ENCODE assay signal across 17 cellular contexts in genomic region chrX:137313627-137314026, GRCh38.
DNase-seq lines count a peak whose midpoint lies in the region; ATAC-seq, FAIRE-seq and TF ChIP-seq lines count a peak whose summit lies in the region.
"Had no signal": no experiment of that assay in that cellular context is flagged by ENCODE, and none has a peak within 500 bp of the region (broad histone marks: within the 10 kb centered on the region; RNA-seq: fewer than 3 reads in every experiment).

No MANE protein-coding gene starts in this region.

- H3K79me2 ChIP-seq in OCI-LY3 (ENCODE audit: low read length) = no peaks in the 10 kb centered on the region

- peaks cover 4% of the 10 kb centered on the region for H3K9me3 Mint-ChIP-seq in activated naive CD4-positive, alpha-beta T cell treated with anti-CD3 and anti-CD28 coated beads for 36 hours
- H3K9me3 Mint-ChIP-seq in activated naive CD8-positive, alpha-beta T cell treated with anti-CD3 and anti-CD28 coated beads for 36 hours = peaks cover 4% of the 10 kb centered on the region

- no peaks in the 10 kb centered on the region for H4K20me1 ChIP-seq in OCI-LY3 (ENCODE audit: insufficient read depth, low read length)

- H3K4me3 Mint-ChIP-seq in activated naive CD4-positive, alpha-beta T cell treated with anti-CD3 and anti-CD28 coated beads for 36 hours = no peak overlapping the region
- H3K4me3 Mint-ChIP-seq in activated naive CD8-positive, alpha-beta T cell treated with anti-CD3 and anti-CD28 coated beads for 36 hours = no peak overlapping the region
- H3K4me3 Mint-ChIP-seq: HFFc6 had no signal

- H3K27ac Mint-ChIP-seq in activated naive CD4-positive, alpha-beta T cell treated with anti-CD3 and anti-CD28 coated beads for 36 hours = no peak overlapping the region
- no peak overlapping the region for H3K27ac Mint-ChIP-seq in activated naive CD8-positive, alpha-beta T cell treated with anti-CD3 and anti-CD28 coated beads for 36 hours
- H3K27ac Mint-ChIP-seq: HFFc6 had no signal

- no peaks in the 10 kb centered on the region for H3K27me3 Mint-ChIP-seq in activated naive CD4-positive, alpha-beta T cell treated with anti-CD3 and anti-CD28 coated beads for 36 hours (ENCODE audit: low read depth)
- no peaks in the 10 kb centered on the region for H3K27me3 Mint-ChIP-seq in activated naive CD8-positive, alpha-beta T cell treated with anti-CD3 and anti-CD28 coated beads for 36 hours

- no peak overlapping the region for H3K9ac ChIP-seq in OCI-LY3 (ENCODE audit: low read length)

- peaks cover 2% of the 10 kb centered on the region for H3K36me3 Mint-ChIP-seq in activated naive CD4-positive, alpha-beta T cell treated with anti-CD3 and anti-CD28 coated beads for 36 hours (ENCODE audit: low read depth)
- H3K36me3 Mint-ChIP-seq in activated naive CD8-positive, alpha-beta T cell treated with anti-CD3 and anti-CD28 coated beads for 36 hours = no peaks in the 10 kb centered on the region

- peak; percentile 23 for DNase-seq in activated naive CD4-positive, alpha-beta T cell treated with anti-CD3 and anti-CD28 coated beads for 36 hours
- DNase-seq in activated naive CD4-positive, alpha-beta T cell (lab: John Stamatoyannopoulos, UW) = no peak
- DNase-seq in activated naive CD8-positive, alpha-beta T cell treated with anti-CD3 and anti-CD28 coated beads for 36 hours = peak; percentile 15
- DNase-seq in small intestine = no peak
- DNase-seq: COR-L47, HFFc6, KBM-7, MV-4-11, NCI-H1417 treated with DMSO at 0.1 percent for 48 hours, NCI-H2029, NCI-H2171, NCI-H446, RPMI8226 had no signal

- 55 to 62% (median 62%) methylated on average over 3 of the region's 3 CpGs for WGBS in small intestine, 3 donors

- ATAC-seq in GM18868 (IDR thresholded peaks at IDR 0.05; ENCODE audit: unreplicated experiment) = peak; percentile 70
- ATAC-seq in HG02840 (IDR thresholded peaks at IDR 0.05; ENCODE audit: low FRiP score, unreplicated experiment) = no peak

- no peaks in the 10 kb centered on the region for H3K4me1 Mint-ChIP-seq in activated naive CD4-positive, alpha-beta T cell treated with anti-CD3 and anti-CD28 coated beads for 36 hours (ENCODE audit: low read depth)
- H3K4me1 Mint-ChIP-seq in activated naive CD8-positive, alpha-beta T cell treated with anti-CD3 and anti-CD28 coated beads for 36 hours = peaks cover 3% of the 10 kb centered on the region

- H3K9me3 ChIP-seq in OCI-LY3 (ENCODE audit: insufficient read depth, low read length) (no peaks in the 10 kb centered on the region), small intestine (ENCODE audit: control insufficient read depth, low read depth) (no peaks in the 10 kb centered on the region)

- no peak overlapping the region for H3K27ac ChIP-seq in OCI-LY3 (ENCODE audit: low read length)
- H3K27ac ChIP-seq in small intestine (ENCODE audit: low read depth in 1 of 2, low read length in 1 of 2) = no peak overlapping the region

- peak overlapping the region; percentile 24 for H3K4me2 ChIP-seq in OCI-LY3 (ENCODE audit: low read length)

- CTCF ChIA-PET in activated naive CD4-positive, alpha-beta T cell treated with anti-CD3 and anti-CD28 coated beads for 36 hours (lab: Charles Lee) = no interaction called here

- H3K27me3 ChIP-seq in OCI-LY3 (ENCODE audit: low read depth, low read length) (no peaks in the 10 kb centered on the region), small intestine (ENCODE audit: control insufficient read depth in 2 of 2, insufficient read depth in 2 of 2, low read length in 2 of 2) (no peaks in the 10 kb centered on the region)

- H3K4me3 ChIP-seq in OCI-LY3 (ENCODE audit: low read length) (no peak overlapping the region), small intestine (ENCODE audit: low read depth in 1 of 2, low read length in 2 of 2) (no peak overlapping the region)

- intact Hi-C loops in activated naive CD4-positive, alpha-beta T cell treated with anti-CD3 and anti-CD28 coated beads for 36 hours (cut with micrococcal nuclease) = no loop called here

- TF ChIP-seq CTCF in OCI-LY3 (IDR thresholded peaks at IDR 0.05; ENCODE audit: low read depth, low read length) = no peak

- no peaks in the 10 kb centered on the region for H3K36me3 ChIP-seq in OCI-LY3 (replicated peaks; ENCODE audit: low read depth, low read length)
- H3K36me3 ChIP-seq in small intestine (ENCODE audit: control insufficient read depth in 2 of 2, insufficient read depth in 2 of 2, low read length in 2 of 2) = no peaks in the 10 kb centered on the region

- peaks cover 13% of the 10 kb centered on the region for H3K4me1 ChIP-seq in OCI-LY3 (ENCODE audit: low read length)
- H3K4me1 ChIP-seq in small intestine (ENCODE audit: control insufficient read depth in 2 of 2, insufficient read depth in 1 of 2, low read depth in 1 of 2, low read length in 1 of 2) = no peaks in the 10 kb centered on the region

- no peak overlapping the region for H2AFZ ChIP-seq in OCI-LY3 (ENCODE audit: low read depth, low read length)

- FAIRE-seq in small intestine (lab: Jason Lieb, UNC) = no peak
- FAIRE-seq: GM19239 had no signal

Comparison
In these comparisons a context has a peak if more than half of its experiments do, and no peak if none do; other contexts are left out.
1. DNase-seq: peak in activated naive CD4-positive, alpha-beta T cell treated with anti-CD3 and anti-CD28 coated beads for 36 hours (single experiment) and activated naive CD8-positive, alpha-beta T cell treated with anti-CD3 and anti-CD28 coated beads for 36 hours (single experiment); none in activated naive CD4-positive, alpha-beta T cell (0 of 4) and small intestine (single experiment).